Comparison of ENCODE assay signal across 8 cellular contexts in genomic region chr7:45768516-45769394, GRCh38.
DNase-seq lines count a peak whose midpoint lies in the region; ATAC-seq lines count a peak whose summit lies in the region.
"Not testable (repeated sequence)": the region's sequence is repeated elsewhere in the genome, so short reads cannot be mapped to it uniquely, and the experiment has no call there.

No MANE protein-coding gene starts in this region.

- H4K5ac ChIP-seq in mesendoderm (ENCODE audit: low read length): not testable (repeated sequence)

- no CpG with 5 or more reads among the region's 72 CpGs for WGBS in mesendoderm (ENCODE audit: extremely low coverage, insufficient coverage, low lambda C conversion rate)

- not testable (repeated sequence) for H3K4me1 ChIP-seq in endocrine pancreas (ENCODE audit: control insufficient read depth, insufficient read depth, low read length); mesendoderm (ENCODE audit: control insufficient read depth, low read depth, low read length)

- peak overlapping the region; percentile 77 for H3K56ac ChIP-seq in mesendoderm (ENCODE audit: low read length)

- H3K9me3 ChIP-seq in endocrine pancreas (ENCODE audit: control insufficient read depth, low read length): not testable (repeated sequence)

- H3K27ac Mint-ChIP-seq in activated CD8-positive, alpha-beta memory T cell treated with anti-CD3 and anti-CD28 coated beads, Interleukin-2, amount 10 ng/mL, durations not matched to agents 7 days and 5 days: peak overlapping the region; percentile 98

- not testable (repeated sequence) for H2BK15ac ChIP-seq in mesendoderm (replicated peaks; ENCODE audit: low read depth)

- peak overlapping the region; percentile 57 for H3K27ac ChIP-seq in mesendoderm (ENCODE audit: low read depth, low read length)

- H4K8ac ChIP-seq in mesendoderm (ENCODE audit: low read depth, low read length): peak overlapping the region; percentile 95

- not testable (repeated sequence) for H3K18ac ChIP-seq in mesendoderm (ENCODE audit: low read length)

- H2AK5ac ChIP-seq in mesendoderm (ENCODE audit: low read length): not testable (repeated sequence)

- H3K4me1 Mint-ChIP-seq in activated CD8-positive, alpha-beta memory T cell treated with anti-CD3 and anti-CD28 coated beads, Interleukin-2, amount 10 ng/mL, durations not matched to agents 7 days and 5 days: peaks cover 12% of the 10 kb centered on the region

- CTCF ChIA-PET in activated CD8-positive, alpha-beta memory T cell treated with anti-CD3 and anti-CD28 coated beads, Interleukin-2, amount 10 ng/mL, durations not matched to agents 7 days and 5 days (lab: Charles Lee): not testable (repeated sequence)

- not testable (repeated sequence) for H3K36me3 Mint-ChIP-seq in activated CD8-positive, alpha-beta memory T cell treated with anti-CD3 and anti-CD28 coated beads, Interleukin-2, amount 10 ng/mL, durations not matched to agents 7 days and 5 days

- not testable (repeated sequence) for H3K4me3 ChIP-seq in endocrine pancreas (ENCODE audit: control insufficient read depth, insufficient read depth, low read length)
- peak overlapping the region; percentile 53 for H3K4me3 ChIP-seq in mesendoderm (ENCODE audit: low read length)

- peak overlapping the region; percentile 27 for H3K4me2 ChIP-seq in mesendoderm (ENCODE audit: low read length)

- H3K9me3 Mint-ChIP-seq in activated CD8-positive, alpha-beta memory T cell treated with anti-CD3 and anti-CD28 coated beads, Interleukin-2, amount 10 ng/mL, durations not matched to agents 7 days and 5 days (ENCODE audit: low read depth): not testable (repeated sequence)

- not testable (repeated sequence) for H3K23ac ChIP-seq in mesendoderm (ENCODE audit: low read length)

- not testable (repeated sequence) for H3K27me3 ChIP-seq in endocrine pancreas (ENCODE audit: control insufficient read depth, insufficient read depth, low read length); mesendoderm (ENCODE audit: insufficient read depth, low read length, poor library complexity)

- not testable (repeated sequence) for H3K36me3 ChIP-seq in endocrine pancreas (ENCODE audit: control insufficient read depth, insufficient read depth, low read length); mesendoderm (ENCODE audit: control insufficient read depth, insufficient read depth, low read length)

- peak overlapping the region; percentile 89 for H3K4me3 Mint-ChIP-seq in activated CD8-positive, alpha-beta memory T cell treated with anti-CD3 and anti-CD28 coated beads, Interleukin-2, amount 10 ng/mL, durations not matched to agents 7 days and 5 days

- not testable (repeated sequence) for H3K79me1 ChIP-seq in mesendoderm (ENCODE audit: low read length)

- peak; percentile 100 for ATAC-seq in GM21367 (IDR thresholded peaks at IDR 0.05; ENCODE audit: unreplicated experiment)
- peak; percentile 99 for ATAC-seq in activated CD8-positive, alpha-beta memory T cell treated with anti-CD3 and anti-CD28 coated beads, Interleukin-2, amount 10 ng/mL, durations not matched to agents 7 days and 5 days

- not testable (repeated sequence) for H2BK5ac ChIP-seq in mesendoderm (ENCODE audit: low read length)

- H3K9ac ChIP-seq in endocrine pancreas (ENCODE audit: control insufficient read depth, insufficient read depth, low read length) (peak overlapping the region; percentile 84), mesendoderm (ENCODE audit: low read length) (peak overlapping the region; percentile 72)

- not testable (repeated sequence) for H2BK120ac ChIP-seq in mesendoderm (ENCODE audit: low read depth, low read length)

- H3K27me3 Mint-ChIP-seq in activated CD8-positive, alpha-beta memory T cell treated with anti-CD3 and anti-CD28 coated beads, Interleukin-2, amount 10 ng/mL, durations not matched to agents 7 days and 5 days: not testable (repeated sequence)

- peak; percentile 98 for DNase-seq in COR-L47 (lab: John Stamatoyannopoulos, UW)
- DNase-seq in HT1080 (ENCODE audit: low read depth): peak; percentile 95
- peak; percentile 87 to 90 for DNase-seq in NOMO-1 (lab: John Stamatoyannopoulos, UW; ENCODE audit: unreplicated experiment in 2 of 2)
- DNase-seq in activated CD8-positive, alpha-beta memory T cell treated with anti-CD3 and anti-CD28 coated beads, Interleukin-2, amount 10 ng/mL, durations not matched to agents 7 days and 5 days: peak; percentile 99
- DNase-seq in mesendoderm: peak; percentile 99
- peak; percentile 97 for DNase-seq in stimulated activated CD8-positive, alpha-beta memory T cell treated with anti-CD3 and anti-CD28 coated beads, Interleukin-12 subunit alpha, Interleukin-12 subunit beta, amount 100 ng/mL, for 4 hours (ENCODE audit: low read depth)

- not testable (repeated sequence) for H3K4ac ChIP-seq in mesendoderm (ENCODE audit: low read depth, low read length)

- not testable (repeated sequence) for H3K79me2 ChIP-seq in mesendoderm (ENCODE audit: control insufficient read depth, insufficient read depth, low read length)
